ENCODE assay signal across 8 cellular contexts in the genomic region with DNA sequence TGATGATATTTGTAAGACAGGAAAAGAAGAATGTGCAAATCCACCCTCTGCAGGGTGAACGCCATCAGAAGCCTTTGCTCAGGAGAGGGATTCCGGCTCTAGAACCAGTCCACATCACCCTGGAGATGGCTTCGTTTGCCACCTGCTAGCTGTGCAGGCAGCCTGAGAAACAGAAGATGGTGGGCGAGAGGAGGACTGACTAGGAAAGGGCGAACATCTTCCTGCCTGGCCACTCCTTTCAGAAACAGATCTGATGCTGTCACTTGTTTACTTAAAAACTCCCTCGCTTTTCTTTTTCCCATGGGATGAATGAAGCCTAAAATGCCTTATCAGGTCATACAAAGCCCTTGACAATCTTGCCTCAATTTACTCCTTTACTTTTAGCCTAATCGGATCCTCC. TPM values are rescaled to one million over a fixed set of nuclear protein-coding genes. Genes with fewer than 3 reads are reported as not detected.
A peak's percentile ranks its signal among the peaks of the same experiment; 100 is the strongest.
DNase-seq lines count a peak whose midpoint lies in the region; ATAC-seq and TF ChIP-seq lines count a peak whose summit lies in the region.

No MANE protein-coding gene starts in this region.

- H3K4me1 ChIP-seq in NT2/D1 (ENCODE audit: insufficient read depth, insufficient read length) (peaks cover 3% of the 10 kb centered on the region), ectodermal cell (ENCODE audit: control insufficient read depth, insufficient read depth, low read length) (peaks cover 15% of the 10 kb centered on the region), neural progenitor cell (peaks cover 19% of the 10 kb centered on the region)

- H3K36me3 ChIP-seq in NT2/D1 (ENCODE audit: insufficient read depth, insufficient read length, low read length) (peaks cover 7% of the 10 kb centered on the region), ectodermal cell (ENCODE audit: control insufficient read depth, insufficient read depth, low read length) (no peaks in the 10 kb centered on the region), neural progenitor cell (no peaks in the 10 kb centered on the region)

- H3K4me2 ChIP-seq in neural progenitor cell = peak overlapping the region; percentile 96

- H3K4me3 ChIP-seq in GM12865 (ENCODE audit: low read depth, low read length) = peak overlapping the region; percentile 99
- H3K4me3 ChIP-seq in NT2/D1 (ENCODE audit: insufficient read length, low read depth) = peak overlapping the region; percentile 76
- H3K4me3 ChIP-seq in ectodermal cell (ENCODE audit: insufficient read depth, low read depth, low read length) = peak overlapping the region; percentile 85
- H3K4me3 ChIP-seq in neural progenitor cell = peak overlapping the region; percentile 100

- no peak overlapping the region for H3K27ac Mint-ChIP-seq in neural progenitor cell

- H4K20me1 ChIP-seq in neural progenitor cell (ENCODE audit: low read depth) = peaks cover 34% of the 10 kb centered on the region

- H3F3A ChIP-seq in neural progenitor cell (ENCODE audit: low read depth) = peaks cover 25% of the 10 kb centered on the region

- peaks cover 9% of the 10 kb centered on the region for H3K36me3 Mint-ChIP-seq in neural progenitor cell

- H3K9me3 ChIP-seq in NT2/D1 (ENCODE audit: insufficient read depth, low read length) = no peaks in the 10 kb centered on the region
- H3K9me3 ChIP-seq in ectodermal cell (ENCODE audit: control insufficient read depth, low read length) = no peaks in the 10 kb centered on the region
- no peaks in the 10 kb centered on the region for H3K9me3 ChIP-seq in neural progenitor cell (ENCODE audit: low read depth)

- TF ChIP-seq CTCF in GM12865 (IDR thresholded peaks at IDR 0.05; ENCODE audit: insufficient read depth, low read depth, low read length, missing control alignments) (no peak), neural progenitor cell (IDR thresholded peaks at IDR 0.05) (no peak)

- no peaks in the 10 kb centered on the region for H3K9me3 Mint-ChIP-seq in neural progenitor cell

- H2AFZ ChIP-seq in neural progenitor cell (replicated peaks) = no peak overlapping the region

- DNase-seq in GM12865 (ENCODE audit: low read depth) = peak; percentile 55
- no peak for DNase-seq in NT2/D1 (ENCODE audit: low read depth, low spot score)
- DNase-seq in neural progenitor cell (ENCODE audit: low spot score) = peak; percentile 20
- no peak for DNase-seq in GM19238 (ENCODE audit: insufficient read length, low spot score)

- H3K9ac ChIP-seq in NT2/D1 (ENCODE audit: insufficient read length, low read depth) = peak overlapping the region; percentile 36
- peak overlapping the region; percentile 69 for H3K9ac ChIP-seq in neural progenitor cell

- peaks cover 23% of the 10 kb centered on the region for H3K27me3 ChIP-seq in NT2/D1 (ENCODE audit: insufficient read depth, insufficient read length)
- H3K27me3 ChIP-seq in ectodermal cell (ENCODE audit: control insufficient read depth, insufficient read depth, low read length, poor library complexity, severe bottlenecking) = peaks cover 26% of the 10 kb centered on the region
- peaks cover 24% of the 10 kb centered on the region for H3K27me3 ChIP-seq in neural progenitor cell

- peaks cover 46% of the 10 kb centered on the region for H3K4me1 Mint-ChIP-seq in neural progenitor cell

- H3K79me2 ChIP-seq in neural progenitor cell (ENCODE audit: low read depth) = peaks cover 59% of the 10 kb centered on the region

- H3K4me3 Mint-ChIP-seq in neural progenitor cell = peak overlapping the region; percentile 94

- 50 to 54% methylated on average over 7 of the region's 7 CpGs for WGBS in ectodermal cell, 2 experiments

- no peak for ATAC-seq in HG02642 (IDR thresholded peaks at IDR 0.05; ENCODE audit: poor library complexity, unreplicated experiment)
- ATAC-seq in HG02973 (IDR thresholded peaks at IDR 0.05; ENCODE audit: unreplicated experiment) = no peak
- no peak for ATAC-seq in HG03045 (IDR thresholded peaks at IDR 0.05; ENCODE audit: unreplicated experiment)

- H3K27ac ChIP-seq in ectodermal cell (ENCODE audit: insufficient read depth, low read depth, low read length, poor library complexity, severe bottlenecking) (no peak overlapping the region), neural progenitor cell (no peak overlapping the region)

- H3K27me3 Mint-ChIP-seq in neural progenitor cell (ENCODE audit: insufficient read depth, low read depth) = peaks cover 8% of the 10 kb centered on the region

RNA-seq across cellular contexts. Expression of a gene that starts 1.2 kb away (rescaled TPM):
- 106 TPM for polyA plus RNA-seq in ectodermal cell (2013, experiment 1 of 4)
- 104 TPM for polyA plus RNA-seq in ectodermal cell (2013, experiment 2 of 4)
- polyA plus RNA-seq in ectodermal cell (2013, experiment 3 of 4) = 80.6 TPM
- polyA plus RNA-seq in ectodermal cell (2013, experiment 4 of 4) = 99.2 TPM
- 77.7 and 89.4 TPM in 2 replicates for total RNA-seq in neural progenitor cell (ENCODE audit: low replicate concordance)

RNA-seq across cellular contexts. Expression of a gene that starts 33.9 kb away (rescaled TPM):
- 43.5 TPM for polyA plus RNA-seq in ectodermal cell (2013, experiment 1 of 4)
- 42.2 TPM for polyA plus RNA-seq in ectodermal cell (2013, experiment 2 of 4)
- polyA plus RNA-seq in ectodermal cell (2013, experiment 3 of 4) = 35.8 TPM
- 38.9 TPM for polyA plus RNA-seq in ectodermal cell (2013, experiment 4 of 4)
- 27.6 and 39.6 TPM in 2 replicates for total RNA-seq in neural progenitor cell (ENCODE audit: low replicate concordance)

RNA-seq across cellular contexts. Expression of a gene that starts 34.0 kb away (rescaled TPM):
- polyA plus RNA-seq in ectodermal cell (2013, experiment 1 of 4) = 55.7 TPM
- polyA plus RNA-seq in ectodermal cell (2013, experiment 2 of 4) = 51.9 TPM
- 62.7 TPM for polyA plus RNA-seq in ectodermal cell (2013, experiment 3 of 4)
- 63.4 TPM for polyA plus RNA-seq in ectodermal cell (2013, experiment 4 of 4)
- total RNA-seq in neural progenitor cell (ENCODE audit: low replicate concordance) = 14.6 and 53.1 TPM in 2 replicates

RNA-seq across cellular contexts. Expression of a gene that starts 58.3 kb away (rescaled TPM):
- not detected for polyA plus RNA-seq in ectodermal cell (2013, experiment 1 of 4)
- polyA plus RNA-seq in ectodermal cell (2013, experiment 2 of 4) = not detected
- polyA plus RNA-seq in ectodermal cell (2013, experiment 3 of 4) = not detected
- not detected for polyA plus RNA-seq in ectodermal cell (2013, experiment 4 of 4)
- not detected in 2 replicates for total RNA-seq in neural progenitor cell (ENCODE audit: low replicate concordance)

RNA-seq across cellular contexts. Expression of a gene that starts 59.7 kb away (rescaled TPM):
- not detected for polyA plus RNA-seq in ectodermal cell (2013, experiment 1 of 4)
- polyA plus RNA-seq in ectodermal cell (2013, experiment 2 of 4) = not detected
- polyA plus RNA-seq in ectodermal cell (2013, experiment 3 of 4) = not detected
- not detected for polyA plus RNA-seq in ectodermal cell (2013, experiment 4 of 4)
- total RNA-seq in neural progenitor cell (ENCODE audit: low replicate concordance) = not detected in 2 replicates

Comparison
In these comparisons a context has a peak if more than half of its experiments do, and no peak if none do; other contexts are left out.
1. DNase-seq: peak in GM12865 (single experiment) and neural progenitor cell (single experiment); none in NT2/D1 (single experiment) and GM19238 (single experiment).
2. Peak in every context shown above with its lines, with median percentiles within 50 percentile points of each other: H3K4me3 ChIP-seq.